1 cellular context compared by ENCODE assay signal in genomic region chr10:11515596-11516418, GRCh38.
TF ChIP-seq lines count a peak whose summit lies in the region.

No MANE protein-coding gene starts in this region.

TF ChIP-seq in H1, 55 proteins besides CTCF, POLR2A, EP300 and RAD21 (continued from another document):
- no peak for TF ChIP-seq CHD7 (IDR thresholded peaks at IDR 0.05; ENCODE audit: insufficient replicate concordance, low read length)
- no peak for TF ChIP-seq JUND (IDR thresholded peaks at IDR 0.05; ENCODE audit: low read length)
- no peak for TF ChIP-seq NRF1 (IDR thresholded peaks at IDR 0.05; ENCODE audit: low read depth, low read length)
- TF ChIP-seq CTBP2 (IDR thresholded peaks at IDR 0.05; ENCODE audit: borderline replicate concordance, insufficient read depth, insufficient read length, low read length): no peak
